8 cellular contexts compared by ENCODE assay signal in the genomic region with DNA sequence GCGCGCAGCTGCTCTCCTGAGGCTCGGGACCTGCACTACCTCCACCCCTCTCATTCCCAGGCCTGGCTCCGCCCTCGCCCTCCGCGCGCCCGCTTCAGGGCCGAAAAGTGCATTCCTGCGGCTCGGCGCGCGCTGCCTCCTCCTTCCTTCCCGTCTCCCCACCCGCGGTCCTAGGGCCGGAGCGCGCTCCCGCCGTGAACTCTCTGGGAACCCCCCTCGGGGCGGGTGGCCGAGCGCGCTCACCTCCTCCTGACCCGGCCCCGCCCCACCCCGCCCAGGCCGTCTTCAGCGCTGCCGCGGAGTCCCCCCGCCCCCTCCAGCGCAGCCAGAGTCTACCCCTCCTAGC. TPM values are rescaled to one million over a fixed set of nuclear protein-coding genes. Genes with fewer than 3 reads are reported as not detected.
DNase-seq lines count a peak whose midpoint lies in the region; ATAC-seq and TF ChIP-seq lines count a peak whose summit lies in the region.

No MANE protein-coding gene starts in this region.

- H3K27me3 ChIP-seq in smooth muscle cell (ENCODE audit: low read depth): no peaks in the 10 kb centered on the region

- H2AFZ ChIP-seq in smooth muscle cell (ENCODE audit: low read depth): no peak overlapping the region

- peaks cover 17% of the 10 kb centered on the region for H3F3A ChIP-seq in smooth muscle cell (ENCODE audit: low read depth)

- 0% methylated on average over 19 of the region's 37 CpGs for WGBS in smooth muscle cell (ENCODE audit: low lambda C conversion rate)

- peaks cover 4% of the 10 kb centered on the region for H3K79me2 ChIP-seq in smooth muscle cell (ENCODE audit: low read depth)

- DNase-seq in NCI-H1436 (lab: John Stamatoyannopoulos, UW) (peak; percentile 27), NCI-H1436 treated with DMSO at 0.1 percent for 48 hours (lab: John Stamatoyannopoulos, UW) (no peak), NCI-H226 (peak; percentile 100), caudate nucleus (lab: John Stamatoyannopoulos, UW) (peak in 55 of 61 donors; percentile 30 to 89 (median 66)), iris pigment epithelial cell (ENCODE audit: low read depth) (peak; percentile 97), smooth muscle cell (lab: John Stamatoyannopoulos, UW; ENCODE audit: unreplicated experiment) (peak; percentile 77)
- peak; percentile 53 to 68 (median 62) for DNase-seq in activated CD4-positive, CD25-positive, alpha-beta regulatory T cell (lab: John Stamatoyannopoulos, UW)

- H3K27ac ChIP-seq in caudate nucleus (ENCODE audit: low read depth, low read length): peak overlapping the region; percentile 97
- peak overlapping the region; percentile 97 for H3K27ac ChIP-seq in smooth muscle cell (ENCODE audit: low read depth)

- peak overlapping the region; percentile 61 for H3K4me3 ChIP-seq in smooth muscle cell

- H3K4me1 ChIP-seq in smooth muscle cell (ENCODE audit: low read depth): peaks cover 55% of the 10 kb centered on the region

- H3K36me3 ChIP-seq in smooth muscle cell (ENCODE audit: low read depth): no peaks in the 10 kb centered on the region

- H3K9ac ChIP-seq in smooth muscle cell (ENCODE audit: low read depth): peak overlapping the region; percentile 93

- H3K4me2 ChIP-seq in smooth muscle cell: peak overlapping the region; percentile 88

- TF ChIP-seq CTCF in smooth muscle cell (IDR thresholded peaks at IDR 0.05; ENCODE audit: borderline replicate concordance, insufficient read depth, poor library complexity, severe bottlenecking): no peak

- H4K20me1 ChIP-seq in smooth muscle cell (ENCODE audit: low read depth): peaks cover 30% of the 10 kb centered on the region

- ATAC-seq in HG03025 (IDR thresholded peaks at IDR 0.05; ENCODE audit: low FRiP score, unreplicated experiment): peak; percentile 42

- H3K9me3 ChIP-seq in smooth muscle cell (replicated peaks; ENCODE audit: low read depth): no peaks in the 10 kb centered on the region

RNA-seq across cellular contexts. Expression of a gene that starts 11.2 kb away (rescaled TPM):
- total RNA-seq in smooth muscle cell: 19.9 and 21.8 TPM in 2 replicates
- polyA plus RNA-seq in smooth muscle cell: 31.3 and 32.9 TPM in 2 replicates

RNA-seq across cellular contexts. Expression of a gene that starts 13.8 kb away (rescaled TPM):
- total RNA-seq in smooth muscle cell: 5.8 TPM in 1 of 2 replicates, not detected in the other
- polyA plus RNA-seq in smooth muscle cell: 1.5 TPM in 1 of 2 replicates, not detected in the other

RNA-seq across cellular contexts. Expression of a gene that starts 40.1 kb away (rescaled TPM):
- total RNA-seq in smooth muscle cell: 9.0 and 10.6 TPM in 2 replicates
- polyA plus RNA-seq in smooth muscle cell: 4.8 and 11.8 TPM in 2 replicates

RNA-seq across cellular contexts. Expression of a gene that starts 40.3 kb away (rescaled TPM):
- 5.2 and 7.6 TPM in 2 replicates for total RNA-seq in smooth muscle cell
- 1.0 and 3.1 TPM in 2 replicates for polyA plus RNA-seq in smooth muscle cell

RNA-seq across cellular contexts. Expression of a gene that starts 47.3 kb away (rescaled TPM):
- 3.1 and 4.7 TPM in 2 replicates for total RNA-seq in smooth muscle cell
- polyA plus RNA-seq in smooth muscle cell: 2.0 and 3.5 TPM in 2 replicates
